Comparison of ENCODE assay signal across 28 cellular contexts in genomic region chr19:32063601-32064000, GRCh38.
"Had no signal": no experiment of that assay in that cellular context is flagged by ENCODE, and none has a peak within 500 bp of the region (broad histone marks: within the 10 kb centered on the region; RNA-seq: fewer than 3 reads in every experiment).

No MANE protein-coding gene starts in this region.

- ATAC-seq: activated CD8-positive, alpha-beta T cell treated with anti-CD3 and anti-CD28 coated beads, Interleukin-2, amount 10 ng/mL, durations not matched to agents 7 days and 5 days; activated naive CD4-positive, alpha-beta T cell treated with anti-CD3 and anti-CD28 coated beads, Interleukin-2, amount 50 U/mL, for 72 hours; body of pancreas; PC-3 had no signal

- H3K27ac ChIP-seq: adrenal gland, body of pancreas, breast epithelium, KMS-11, Peyer's patch, SK-N-MC, WERI-Rb-1 had no signal

- H3K4me1 ChIP-seq: adrenal gland, body of pancreas, breast epithelium, Peyer's patch had no signal

- H3K4me3 ChIP-seq: adrenal gland, body of pancreas, breast epithelium, Peyer's patch, SK-N-MC had no signal

- H3K36me3 ChIP-seq: adrenal gland, breast epithelium, Peyer's patch, WERI-Rb-1 had no signal

- H3K9me3 ChIP-seq: adrenal gland, body of pancreas, breast epithelium, Peyer's patch had no signal

- H3K27me3 ChIP-seq: body of pancreas, breast epithelium, Peyer's patch had no signal

- DNase-seq: activated CD4-positive, alpha-beta T cell treated with anti-CD3 and anti-CD28 coated beads, Interleukin-2, amount 10 ng/mL, durations not matched to agents 24 days and 14 days; activated CD4-positive, alpha-beta T cell treated with anti-CD3 and anti-CD28 coated beads, Interleukin-2, amount 50 U/mL, for 4 hours; activated CD8-positive, alpha-beta T cell treated with anti-CD3 and anti-CD28 coated beads, Interleukin-2, amount 10 ng/mL, durations not matched to agents 7 days and 5 days; activated gamma-delta T cell treated with Interleukin-2 at 50 U/mL for 16 hours; activated naive CD4-positive, alpha-beta T cell treated with anti-CD3 and anti-CD28 coated beads for 36 hours; activated T-cell treated with anti-CD3 and anti-CD28 coated beads, Interleukin-2, amount 50 U/mL, for 24 hours; adrenal gland; body of pancreas; central memory CD4-positive, alpha-beta T cell; MM.1S; NCI-H1048; NCI-H1105 treated with DMSO at 0.1 percent for 48 hours; NCI-H1436; NCI-H1694; NCI-H1930; NCI-H2081 treated with DMSO at 0.1 percent for 48 hours; NCI-H345; NCI-H524 treated with DMSO at 0.1 percent for 48 hours; NK-92 treated with Interleukin-12 subunit alpha and Interleukin-12 subunit beta, amount 100 ng/mL, for 24 hours; PC-3; Peyer's patch; RPMI8226; T1000; WERI-Rb-1 had no signal
